Comparison of ENCODE assay signal across 6 cellular contexts in genomic region chr20:31814142-31814541, GRCh38. TPM values are rescaled to one million over a fixed set of nuclear protein-coding genes. Genes with fewer than 3 reads are reported as not detected.
"Had no signal": no experiment of that assay in that cellular context is flagged by ENCODE, and none has a peak within 500 bp of the region (broad histone marks: within the 10 kb centered on the region; RNA-seq: fewer than 3 reads in every experiment).

No MANE protein-coding gene starts in this region.

RNA-seq across cellular contexts. Expression of gene MYLK2, which starts 5.0 kb away (rescaled TPM):
- total RNA-seq: left lung had no signal

RNA-seq across cellular contexts. Expression of gene FOXS1, which starts 31.3 kb away (rescaled TPM):
- total RNA-seq: endodermal cell had no signal
- polyA plus RNA-seq: keratinocyte, mammary epithelial cell had no signal

RNA-seq across cellular contexts. Expression of gene DUSP15, which starts 56.2 kb away (rescaled TPM):
- polyA plus RNA-seq: keratinocyte, mammary epithelial cell had no signal

RNA-seq across cellular contexts. Expression of gene TTLL9, which starts 56.3 kb away (rescaled TPM):
- total RNA-seq: dermis microvascular lymphatic vessel endothelial cell, kidney epithelial cell had no signal
- polyA plus RNA-seq: keratinocyte had no signal
